Comparison of ENCODE assay signal across 1 cellular context in genomic region chr15:31304074-31304648, GRCh38.
TF ChIP-seq lines count a peak whose summit lies in the region.

No MANE protein-coding gene starts in this region.

TF ChIP-seq in HepG2, 621 proteins besides CTCF, POLR2A, EP300 and RAD21 (continued from another document and continues in another):
- TF ChIP-seq ZNF687 (CRISPR knock-in tag; IDR thresholded peaks at IDR 0.05), result peak; percentile 83
- no peak for TF ChIP-seq FOXA3 (CRISPR knock-in tag; IDR thresholded peaks at IDR 0.05)
- 0 out of 2 replicates have a peak, but pooled peaks have one; percentile 31 for TF ChIP-seq ZNF800 (CRISPR knock-in tag; IDR thresholded peaks at IDR 0.05)
- no peak for TF ChIP-seq BATF2 (CRISPR knock-in tag; IDR thresholded peaks at IDR 0.05)
- no peak for TF ChIP-seq KLF6 (CRISPR knock-in tag; IDR thresholded peaks at IDR 0.05)
- no peak for TF ChIP-seq ATF1 (CRISPR knock-in tag; IDR thresholded peaks at IDR 0.05)
- no peak for TF ChIP-seq AHDC1 (CRISPR knock-in tag; IDR thresholded peaks at IDR 0.05; ENCODE audit: borderline replicate concordance)
- no peak for TF ChIP-seq ZNF136 (CRISPR knock-in tag; IDR thresholded peaks at IDR 0.05; ENCODE audit: low read depth)
- TF ChIP-seq HNRNPLL (IDR thresholded peaks at IDR 0.05; ENCODE audit: low read depth, low read length, poor library complexity, severe bottlenecking), result no peak
- TF ChIP-seq ZNF180 (CRISPR knock-in tag; IDR thresholded peaks at IDR 0.05; ENCODE audit: borderline replicate concordance, low read depth), result no peak
- no peak for TF ChIP-seq ZNF646 (CRISPR knock-in tag; IDR thresholded peaks at IDR 0.05)
- no peak for TF ChIP-seq ZBTB20 (CRISPR knock-in tag; IDR thresholded peaks at IDR 0.05; ENCODE audit: borderline replicate concordance, low read depth)
- TF ChIP-seq HNF4G (IDR thresholded peaks at IDR 0.05; ENCODE audit: borderline replicate concordance, low read depth, low read length), result peak; percentile 27; the same call in 1 of the 2 replicates
- 0 out of 2 replicates have a peak, but pooled peaks have one; percentile 25 for TF ChIP-seq HNF4G (CRISPR knock-in tag; IDR thresholded peaks at IDR 0.05; ENCODE audit: borderline replicate concordance, low read depth)
- no peak for TF ChIP-seq ZNF790 (CRISPR knock-in tag; IDR thresholded peaks at IDR 0.05; ENCODE audit: borderline replicate concordance)
- TF ChIP-seq HNF1A (IDR thresholded peaks at IDR 0.05; ENCODE audit: low read depth), result no peak
- TF ChIP-seq HNF1A (CRISPR knock-in tag; IDR thresholded peaks at IDR 0.05; ENCODE audit: borderline replicate concordance), result no peak
- no peak for TF ChIP-seq BRCA1 (CRISPR knock-in tag; IDR thresholded peaks at IDR 0.05)
- peak; percentile 63; the same call in 1 of the 2 replicates for TF ChIP-seq NFKB2 (CRISPR knock-in tag; IDR thresholded peaks at IDR 0.05; ENCODE audit: borderline replicate concordance)
- peak; percentile 36; the same call in 1 of the 2 replicates for TF ChIP-seq UBTF (CRISPR knock-in tag; IDR thresholded peaks at IDR 0.05)
- TF ChIP-seq XBP1 (CRISPR knock-in tag; IDR thresholded peaks at IDR 0.05), result no peak
- TF ChIP-seq ZFP90 (CRISPR knock-in tag; IDR thresholded peaks at IDR 0.05; ENCODE audit: borderline replicate concordance), result peak; percentile 88
